Comparison of ENCODE assay signal across 8 cellular contexts in genomic region chr10:97713351-97713827, GRCh38. TPM values are rescaled to one million over a fixed set of nuclear protein-coding genes. Genes with fewer than 3 reads are reported as not detected.
A peak's percentile ranks its signal among the peaks of the same experiment; 100 is the strongest.
DNase-seq lines count a peak whose midpoint lies in the region; FAIRE-seq and TF ChIP-seq lines count a peak whose summit lies in the region.

MARVELD1 (plus strand) TSS chr10:97713730; CDS start chr10:97713877, 147 bp downstream.

- H3K4me3 Mint-ChIP-seq in CD8-positive, alpha-beta memory T cell, result peak within 1 kb of the TSS; percentile 86 to 100 (median 99)

- H3K4me3 ChIP-seq in CD8-positive, alpha-beta memory T cell (ENCODE audit: low read length), result peak within 1 kb of the TSS; percentile 59
- H3K4me3 ChIP-seq in HAP-1 (peak within 1 kb of the TSS; percentile 53), keratinocyte (ENCODE audit: control insufficient read depth in 2 of 3, extremely low read depth in 1 of 3, insufficient read depth in 2 of 3, low read depth in 1 of 3, low read length in 3 of 3) (peak within 1 kb of the TSS; percentile 70 to 74 (median 73))

- no peaks in the 10 kb centered on the region for H4K20me1 ChIP-seq in keratinocyte (ENCODE audit: control insufficient read depth, extremely low read depth, insufficient read depth, low read length)

- no peaks in the 10 kb centered on the region for H3K36me3 ChIP-seq in CD8-positive, alpha-beta memory T cell (ENCODE audit: insufficient read depth, low read length)
- H3K36me3 ChIP-seq in HAP-1 (replicated peaks) (0 out of 2 replicates have a peak, but pooled peaks cover 5% of the 10 kb centered on the region), keratinocyte (ENCODE audit: control insufficient read depth in 2 of 2, extremely low read depth in 1 of 2, insufficient read depth in 2 of 2, low read length in 2 of 2) (peaks cover 6 to 22% of the 10 kb centered on the region in 2 experiments)

- H3K4me1 ChIP-seq in CD8-positive, alpha-beta memory T cell (ENCODE audit: insufficient read depth, low read length), result no peaks in the 10 kb centered on the region
- H3K4me1 ChIP-seq in HAP-1 (peaks cover 12% of the 10 kb centered on the region), keratinocyte (ENCODE audit: control insufficient read depth, extremely low read depth, insufficient read depth, low read length) (peaks cover 46% of the 10 kb centered on the region)

- peaks cover 23 to 25% of the 10 kb centered on the region in 2 donors for H3K27me3 Mint-ChIP-seq in CD8-positive, alpha-beta memory T cell

- peak within 1 kb of the TSS; percentile 73 for H3K4me2 ChIP-seq in keratinocyte (ENCODE audit: control insufficient read depth, extremely low read depth, insufficient read depth, low read depth, low read length)

- DNase-seq in CD8-positive, alpha-beta memory T cell, result no peak
- DNase-seq in HAP-1 (ENCODE audit: low spot score in 2 of 2) (peak; percentile 86 to 88), OCI-M1 (lab: John Stamatoyannopoulos, UW) (peak; percentile 64), caudate nucleus (lab: John Stamatoyannopoulos, UW) (peak in 30 of 61 donors; percentile 6 to 58 (median 29)), keratinocyte (ENCODE audit: low read depth, low spot score) (no peak), T-helper 9 cell (no peak), NCI-H2029 (lab: John Stamatoyannopoulos, UW) (no peak)
- DNase-seq in stimulated activated CD4-positive, alpha-beta T cell treated with anti-CD3 and anti-CD28 coated beads, Interleukin-4, amount 100 ng/mL, for 48 hours (ENCODE audit: low read depth in 2 of 2), result peak; percentile 15 to 17

- H3K27ac ChIP-seq in CD8-positive, alpha-beta memory T cell (ENCODE audit: low read depth, low read length), result peak within 1 kb of the TSS; percentile 9
- H3K27ac ChIP-seq in caudate nucleus (ENCODE audit: low read depth, low read length) (peak within 1 kb of the TSS; percentile 70), keratinocyte (ENCODE audit: control insufficient read depth, insufficient read depth, low read length) (peak within 1 kb of the TSS; percentile 93)

- no peaks in the 10 kb centered on the region for H3K9me3 Mint-ChIP-seq in CD8-positive, alpha-beta memory T cell

- peaks cover 3% of the 10 kb centered on the region for H3K27me3 ChIP-seq in CD8-positive, alpha-beta memory T cell (ENCODE audit: insufficient read depth, low read length, poor library complexity, severe bottlenecking)
- H3K27me3 ChIP-seq in HAP-1 (ENCODE audit: low read depth) (no peaks in the 10 kb centered on the region), keratinocyte (ENCODE audit: control insufficient read depth, extremely low read depth, insufficient read depth, low read length) (no peaks in the 10 kb centered on the region)

- H3K4me1 Mint-ChIP-seq in CD8-positive, alpha-beta memory T cell, result peaks cover 9 to 23% (median 9%) of the 10 kb centered on the region in 3 donors

- H2AFZ ChIP-seq in keratinocyte (ENCODE audit: control insufficient read depth, low read length), result peak within 1 kb of the TSS; percentile 48

- peaks cover 0 to 3% (median 0%) of the 10 kb centered on the region in 3 donors for H3K36me3 Mint-ChIP-seq in CD8-positive, alpha-beta memory T cell

- POLR2A ChIA-PET in CD8-positive, alpha-beta memory T cell (lab: Charles Lee), result interaction anchor here (1.0 to 2.3 kb wide), 3 partner anchors 10 to 26 kb away, joined by 3 to 13 read pairs (median 10); partner anchors contain the start of genes AVPI1 and ZFYVE27

- peak within 1 kb of the TSS; percentile 94 for H3K9ac ChIP-seq in keratinocyte (ENCODE audit: control insufficient read depth, extremely low read depth, insufficient read depth, low read length)

- H3K79me2 ChIP-seq in keratinocyte (ENCODE audit: control insufficient read depth, insufficient read depth, low read length), result peaks cover 34% of the 10 kb centered on the region

- no peaks in the 10 kb centered on the region for H3K9me1 ChIP-seq in keratinocyte (ENCODE audit: control insufficient read depth, extremely low read depth, insufficient read depth, low read length)

- no peak for TF ChIP-seq CTCF in keratinocyte (optimal IDR thresholded peaks at IDR 0.05 in 1 of 3, IDR thresholded peaks at IDR 0.05 in 1 of 3, conservative IDR thresholded peaks at IDR 0.05 in 1 of 3; ENCODE audit: extremely low read depth in 1 of 3, insufficient read depth in 2 of 3, low read length in 3 of 3)

- dilution Hi-C loops in keratinocyte (cut with MboI; ENCODE audit: extremely low pct_ligation_motif_present, low sequenced_read_pairs), result no loop called here

- peak within 1 kb of the TSS; percentile 18 to 98 (median 95) for H3K27ac Mint-ChIP-seq in CD8-positive, alpha-beta memory T cell

- H3K9me3 ChIP-seq in CD8-positive, alpha-beta memory T cell (ENCODE audit: low read length), result no peaks in the 10 kb centered on the region
- H3K9me3 ChIP-seq in HAP-1 (no peaks in the 10 kb centered on the region), keratinocyte (ENCODE audit: control insufficient read depth, low read depth, low read length) (no peaks in the 10 kb centered on the region)

- CTCF ChIA-PET in CD8-positive, alpha-beta memory T cell (lab: Charles Lee), result interaction anchor here (0.8 to 14.6 kb wide), 7 partner anchors 9 to 37 kb away, joined by 3 to 199 read pairs (median 6); partner anchors contain the start of genes AVPI1 and ZFYVE27

- in situ Hi-C loops in HAP-1 (cut with MboI; ENCODE audit: low sequenced_read_pairs), result no loop called here

- FAIRE-seq in keratinocyte (lab: Jason Lieb, UNC), result no peak

RNA-seq across cellular contexts. Expression of gene MARVELD1, which starts in this region (rescaled TPM):
- 1 to 10 TPM; 4.3 to 4.7 TPM for total RNA-seq in CD8-positive, alpha-beta memory T cell
- 0.15 TPM for polyA plus RNA-seq in CD8-positive, alpha-beta memory T cell
- polyA plus RNA-seq in keratinocyte, result 24.0 to 85.1 TPM (median 39.7 TPM) in 3 replicates
- polyA plus RNA-seq in keratinocyte (2011; ENCODE audit: low read depth), result 3.6 TPM
- polyA plus RNA-seq in keratinocyte (2011; cell fraction: cytosol; rRNA removed), result 54.3 and 80.9 TPM in 2 replicates
- polyA plus RNA-seq in keratinocyte (2011; cell fraction: nucleus; rRNA removed), result 88.1 and 97.3 TPM in 2 replicates
- polyA plus RNA-seq in keratinocyte (2012; ENCODE audit: low replicate concordance), result 16.9 and 47.1 TPM in 2 replicates
- 26.4 to 53.8 TPM (median 34.8 TPM) in 3 replicates for polyA minus RNA-seq in keratinocyte
- 62.7 TPM for polyA minus RNA-seq in keratinocyte (2011; cell fraction: cytosol; rRNA and poly(A)+ RNA removed)
- polyA minus RNA-seq in keratinocyte (2011; cell fraction: nucleus; rRNA and poly(A)+ RNA removed), result 26.9 and 36.7 TPM in 2 replicates

Comparison
In these comparisons a context has a peak if more than half of its experiments do, and no peak if none do; other contexts are left out.
1. DNase-seq: peak in HAP-1 (2 of 2), OCI-M1 (single experiment) and stimulated activated CD4-positive, alpha-beta T cell treated with anti-CD3 and anti-CD28 coated beads, Interleukin-4, amount 100 ng/mL, for 48 hours (2 of 2); none in CD8-positive, alpha-beta memory T cell (0 of 5), keratinocyte (single experiment), T-helper 9 cell (single experiment) and NCI-H2029 (single experiment).
2. H3K27ac ChIP-seq: peak in every context shown above with its lines; median percentile 93 in keratinocyte; 70 in caudate nucleus; 9 in CD8-positive, alpha-beta memory T cell.
3. Peak in every context shown above with its lines, with median percentiles within 50 percentile points of each other: H3K4me3 ChIP-seq.